8 cellular contexts compared by ENCODE assay signal in the genomic region with DNA sequence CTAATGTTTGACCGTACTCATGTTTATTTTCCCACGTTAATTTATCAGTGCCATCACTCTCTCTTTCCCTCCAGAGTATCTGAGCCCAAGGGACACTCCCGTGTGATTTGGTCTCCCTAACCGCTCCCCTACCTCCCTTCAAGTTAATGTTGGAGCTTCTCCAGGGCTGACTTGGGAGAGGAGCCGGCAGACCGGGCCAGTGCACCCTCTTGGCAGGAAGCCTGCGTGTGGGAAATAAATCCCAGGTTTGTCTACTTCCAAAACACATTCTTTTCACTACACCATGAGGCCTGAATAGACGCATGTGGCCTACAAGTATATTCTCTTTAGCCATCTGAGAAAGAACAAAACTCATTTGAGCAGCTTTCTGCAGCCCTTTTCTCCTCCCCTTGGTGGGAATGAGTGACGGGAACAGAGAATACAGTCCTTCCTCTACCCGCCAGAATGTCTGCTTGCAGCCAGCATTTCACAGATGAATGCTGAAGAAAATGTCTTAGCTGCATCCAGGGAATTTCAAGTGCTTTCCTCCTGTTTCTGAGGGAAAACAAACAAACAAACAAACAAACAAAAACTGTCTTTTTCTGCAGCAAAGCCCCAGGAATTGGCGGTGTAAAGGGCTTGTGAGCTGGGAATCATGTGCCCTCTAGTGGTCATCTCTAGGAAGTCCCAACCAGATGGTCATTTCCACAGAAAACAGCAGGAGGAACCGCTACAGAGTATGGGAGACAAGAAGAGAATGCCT. TPM values are rescaled to one million over a fixed set of nuclear protein-coding genes. Genes with fewer than 3 reads are reported as not detected.
DNase-seq lines count a peak whose midpoint lies in the region; ATAC-seq, FAIRE-seq and TF ChIP-seq lines count a peak whose summit lies in the region.

No MANE protein-coding gene starts in this region.

- H3K9ac ChIP-seq in Karpas-422 (ENCODE audit: low read length) = no peak overlapping the region
- H3K9ac ChIP-seq in colonic mucosa (ENCODE audit: low read depth in 2 of 2, low read length in 2 of 2) = no peak overlapping the region

- no peak for TF ChIP-seq POLR2A in H54 (IDR thresholded peaks at IDR 0.05; ENCODE audit: low read depth, low read length)

- H3K9me3 ChIP-seq in Karpas-422 (ENCODE audit: low read length) = no peaks in the 10 kb centered on the region
- H3K9me3 ChIP-seq in colonic mucosa = no peaks in the 10 kb centered on the region
- no peaks in the 10 kb centered on the region for H3K9me3 ChIP-seq in left lung

- H4K20me1 ChIP-seq in Karpas-422 (ENCODE audit: insufficient read depth, low read depth, low read length) = no peaks in the 10 kb centered on the region

- H3K4me1 ChIP-seq in Karpas-422 (ENCODE audit: low read length) = no peaks in the 10 kb centered on the region
- no peaks in the 10 kb centered on the region for H3K4me1 ChIP-seq in colonic mucosa
- peaks cover 0 to 5% of the 10 kb centered on the region in 2 donors for H3K4me1 ChIP-seq in left lung

- H3K27me3 ChIP-seq in Karpas-422 (ENCODE audit: low read length) (no peaks in the 10 kb centered on the region), colonic mucosa (peaks cover 4% of the 10 kb centered on the region), left lung (no peaks in the 10 kb centered on the region)

- no peaks in the 10 kb centered on the region for H3K9me2 ChIP-seq in Karpas-422 (replicated peaks; ENCODE audit: insufficient read depth, low read length)

- H3K4me2 ChIP-seq in Karpas-422 (ENCODE audit: low read depth, low read length, poor library complexity, severe bottlenecking) = no peak overlapping the region

- intact Hi-C loops in colonic mucosa (cut with DNase I) = loop anchor here (5.0 to 10.0 kb wide), 2 partner anchors 569 to 721 kb away; no protein-coding TSS in a partner anchor
- intact Hi-C loops in left lung (cut with DNase I) = loop anchor here in 1 of 2 donors (5.0 kb wide), 1 partner anchor 731 kb away; no protein-coding TSS in a partner anchor

- FAIRE-seq in H54 (lab: Jason Lieb, UNC) = peak; percentile 48

- no peak overlapping the region for H2AFZ ChIP-seq in Karpas-422 (ENCODE audit: low read length)

- TF ChIP-seq CTCF in colonic mucosa (IDR thresholded peaks at IDR 0.05) (peak; percentile 82), left lung (IDR thresholded peaks at IDR 0.05) (peak; percentile 79 to 89)

- peak; percentile 96 for ATAC-seq in left lung

- H3K4me3 ChIP-seq in Karpas-422 (ENCODE audit: low read length) (no peak overlapping the region), colonic mucosa (peak overlapping the region; percentile 9), left lung (no peak overlapping the region)

- no peak overlapping the region for H3K27ac ChIP-seq in Karpas-422 (ENCODE audit: low read length)
- no peak overlapping the region for H3K27ac ChIP-seq in colonic mucosa
- H3K27ac ChIP-seq in left lung = no peak overlapping the region
- peak overlapping the region; percentile 19 for H3K27ac ChIP-seq in substantia nigra (ENCODE audit: low read depth, low read length, poor library complexity, severe bottlenecking)

- no peaks in the 10 kb centered on the region for H3K79me2 ChIP-seq in Karpas-422 (ENCODE audit: low read length)

- H3K36me3 ChIP-seq in Karpas-422 (ENCODE audit: insufficient read depth, low read length) (no peaks in the 10 kb centered on the region), colonic mucosa (no peaks in the 10 kb centered on the region), left lung (no peaks in the 10 kb centered on the region)

- DNase-seq in stimulated activated CD8-positive, alpha-beta memory T cell treated with anti-CD3 and anti-CD28 coated beads, Interleukin-12 subunit alpha, Interleukin-12 subunit beta, amount 100 ng/mL, for 1 hour (ENCODE audit: low read depth) = peak; percentile 15
- DNase-seq in stimulated activated CD8-positive, alpha-beta memory T cell treated with anti-CD3 and anti-CD28 coated beads, Interleukin-4, amount 100 ng/mL, for 48 hours = no peak
- DNase-seq in H54 (ENCODE audit: insufficient read length, low spot score) = peak; percentile 43
- peak; percentile 70 for DNase-seq in Karpas-422
- DNase-seq in SHP77 treated with DMSO at 0.1 percent for 48 hours (lab: John Stamatoyannopoulos, UW) = peak; percentile 11
- DNase-seq in colonic mucosa = peak; percentile 41
- no peak for DNase-seq in left lung
- DNase-seq in substantia nigra (lab: John Stamatoyannopoulos, UW) = peak in 35 of 49 donors; percentile 8 to 75 (median 36)

RNA-seq across cellular contexts. Expression of a gene that starts 41.4 kb away (rescaled TPM):
- total RNA-seq in Karpas-422 (2014; rRNA removed; shearing (Covaris generic); ENCODE audit: low replicate concordance) = not detected in 2 replicates
- total RNA-seq in colonic mucosa (under 1 TPM in 1 of 2 donors, not detected in 1; 0.48 TPM), left lung (not detected)

Comparison
In these comparisons a context has a peak if more than half of its experiments do, and no peak if none do; other contexts are left out.
1. DNase-seq: peak in stimulated activated CD8-positive, alpha-beta memory T cell treated with anti-CD3 and anti-CD28 coated beads, Interleukin-12 subunit alpha, Interleukin-12 subunit beta, amount 100 ng/mL, for 1 hour (single experiment), H54 (single experiment), Karpas-422 (single experiment), SHP77 treated with DMSO at 0.1 percent for 48 hours (single experiment), colonic mucosa (single experiment) and substantia nigra (35 of 49); none in stimulated activated CD8-positive, alpha-beta memory T cell treated with anti-CD3 and anti-CD28 coated beads, Interleukin-4, amount 100 ng/mL, for 48 hours (single experiment) and left lung (0 of 2).